ENCODE assay signal across 4 cellular contexts in genomic region chr1:186347837-186348691, GRCh38. TPM values are rescaled to one million over a fixed set of nuclear protein-coding genes. Genes with fewer than 3 reads are reported as not detected.
"Had no signal": no experiment of that assay in that cellular context is flagged by ENCODE, and none has a peak within 500 bp of the region (broad histone marks: within the 10 kb centered on the region; RNA-seq: fewer than 3 reads in every experiment).

No MANE protein-coding gene starts in this region.

RNA-seq across cellular contexts. Expression of gene PRG4, which starts 52.0 kb away (rescaled TPM):
- total RNA-seq: activated naive CD8-positive, alpha-beta T cell treated with anti-CD3 and anti-CD28 coated beads, Interleukin-2, amount 10 ng/mL, durations not matched to agents 7 days and 5 days; dermis blood vessel endothelial cell; myocyte; skeletal muscle tissue had no signal
